Comparison of ENCODE assay signal across 14 cellular contexts in genomic region chr1:56446531-56447098, GRCh38.
DNase-seq lines count a peak whose midpoint lies in the region; ATAC-seq and TF ChIP-seq lines count a peak whose summit lies in the region.
"Had no signal": no experiment of that assay in that cellular context is flagged by ENCODE, and none has a peak within 500 bp of the region (broad histone marks: within the 10 kb centered on the region; RNA-seq: fewer than 3 reads in every experiment).

No MANE protein-coding gene starts in this region.

- no peaks in the 10 kb centered on the region for H3K27me3 Mint-ChIP-seq in activated naive CD4-positive, alpha-beta T cell treated with anti-CD3 and anti-CD28 coated beads for 36 hours (ENCODE audit: low read depth)
- H3K27me3 Mint-ChIP-seq: activated CD4-positive, alpha-beta T cell treated with anti-CD3 and anti-CD28 coated beads for 36 hours had no signal

- ATAC-seq in SK-N-SH treated with all-trans-retinoic acid at 6 μM for 48 hours (peak; percentile 86), left cardiac atrium (peak; percentile 75 to 88), psoas muscle (peak; percentile 23 to 86 (median 81)), GM19455 (IDR thresholded peaks at IDR 0.05; ENCODE audit: unreplicated experiment) (no peak)
- ATAC-seq: activated CD4-positive, alpha-beta T cell treated with anti-CD3 and anti-CD28 coated beads for 36 hours; activated T-cell treated with anti-CD3 and anti-CD28 coated beads, Interleukin-2, amount 50 U/mL, for 72 hours had no signal

- H3K36me3 ChIP-seq in psoas muscle (ENCODE audit: insufficient read depth in 1 of 2, low read depth in 1 of 2), result no peaks in the 10 kb centered on the region

- H3K4me3 Mint-ChIP-seq in activated naive CD4-positive, alpha-beta T cell treated with anti-CD3 and anti-CD28 coated beads for 36 hours, result no peak overlapping the region
- H3K4me3 Mint-ChIP-seq: activated CD4-positive, alpha-beta T cell treated with anti-CD3 and anti-CD28 coated beads for 36 hours; activated T-cell treated with anti-CD3 and anti-CD28 coated beads, Interleukin-2, amount 50 U/mL, for 72 hours; T-helper 1 cell treated with Interleukin-12 subunit alpha and Interleukin-12 subunit beta and Interleukin-4 antibody, amounts not matched to agents 30 μg/mL and 1 μg/mL, for 36 hours had no signal

- peaks cover 16% of the 10 kb centered on the region for H3K4me1 ChIP-seq in psoas muscle

- DNase-seq in AG08396 (ENCODE audit: low spot score), result peak; percentile 23
- DNase-seq in left cardiac atrium, result peak; percentile 53
- peak; percentile 43 to 74 for DNase-seq in psoas muscle
- no peak for DNase-seq in activated naive CD4-positive, alpha-beta T cell treated with anti-CD3 and anti-CD28 coated beads for 36 hours
- no peak for DNase-seq in activated CD4-positive, alpha-beta T cell treated with anti-CD3 and anti-CD28 coated beads, Interleukin-2, amount 50 U/mL, for 48 hours
- DNase-seq in ACHN, result no peak
- DNase-seq: activated CD4-positive, alpha-beta T cell treated with anti-CD3 and anti-CD28 coated beads for 36 hours; activated T-cell treated with anti-CD3 and anti-CD28 coated beads, Interleukin-2, amount 50 U/mL, for 72 hours; H7; MM.1S had no signal

- CTCF ChIA-PET in activated naive CD4-positive, alpha-beta T cell treated with anti-CD3 and anti-CD28 coated beads for 36 hours (lab: Charles Lee), result no interaction called here

- no peaks in the 10 kb centered on the region for H3K9me3 Mint-ChIP-seq in activated naive CD4-positive, alpha-beta T cell treated with anti-CD3 and anti-CD28 coated beads for 36 hours
- H3K9me3 Mint-ChIP-seq: activated T-cell treated with anti-CD3 and anti-CD28 coated beads, Interleukin-2, amount 50 U/mL, for 72 hours; T-helper 1 cell treated with Interleukin-12 subunit alpha and Interleukin-12 subunit beta and Interleukin-4 antibody, amounts not matched to agents 30 μg/mL and 1 μg/mL, for 36 hours had no signal

- no peaks in the 10 kb centered on the region for H3K27me3 ChIP-seq in psoas muscle (ENCODE audit: insufficient read depth in 3 of 3, low read length in 2 of 3)

- H3K36me3 Mint-ChIP-seq in activated naive CD4-positive, alpha-beta T cell treated with anti-CD3 and anti-CD28 coated beads for 36 hours (ENCODE audit: low read depth), result no peaks in the 10 kb centered on the region

- in situ Hi-C loops in ACHN (cut with HindIII; ENCODE audit: low pct_ligation_motif_present, low pct_unique_long_range_greater_than_20kb, low sequenced_read_pairs), result no loop called here

- no peak overlapping the region for H3K27ac Mint-ChIP-seq in activated naive CD4-positive, alpha-beta T cell treated with anti-CD3 and anti-CD28 coated beads for 36 hours
- H3K27ac Mint-ChIP-seq: activated CD4-positive, alpha-beta T cell treated with anti-CD3 and anti-CD28 coated beads for 36 hours; activated T-cell treated with anti-CD3 and anti-CD28 coated beads, Interleukin-2, amount 50 U/mL, for 72 hours; T-helper 1 cell treated with Interleukin-12 subunit alpha and Interleukin-12 subunit beta and Interleukin-4 antibody, amounts not matched to agents 30 μg/mL and 1 μg/mL, for 36 hours had no signal

- TF ChIP-seq CTCF in psoas muscle (IDR thresholded peaks at IDR 0.05), result no peak

- no peaks in the 10 kb centered on the region for H3K4me1 Mint-ChIP-seq in activated naive CD4-positive, alpha-beta T cell treated with anti-CD3 and anti-CD28 coated beads for 36 hours (ENCODE audit: low read depth)
- H3K4me1 Mint-ChIP-seq: activated CD4-positive, alpha-beta T cell treated with anti-CD3 and anti-CD28 coated beads for 36 hours had no signal

- WGBS in psoas muscle, 3 donors, result 19 to 37% (median 21%) methylated on average over 5 of the region's 5 CpGs

- H3K4me3 ChIP-seq in psoas muscle, result no peak overlapping the region

- H3K27ac ChIP-seq in psoas muscle, result no peak overlapping the region
- H3K27ac ChIP-seq: epithelial cell of prostate had no signal

- intact Hi-C loops in left cardiac atrium (cut with DNase I), result no loop called here
- intact Hi-C loops in psoas muscle (cut with DNase I), result no loop called here
- intact Hi-C loops in activated naive CD4-positive, alpha-beta T cell treated with anti-CD3 and anti-CD28 coated beads for 36 hours (cut with micrococcal nuclease), result no loop called here

- no peaks in the 10 kb centered on the region for H3K9me3 ChIP-seq in psoas muscle

TF ChIP-seq in SK-N-SH treated with all-trans-retinoic acid at 6 μM for 48 hours, 23 proteins besides CTCF, POLR2A, EP300 and RAD21:
- no peak for TF ChIP-seq TSHZ2 (CRISPR knock-in tag; IDR thresholded peaks at IDR 0.05)
- peak; percentile 61 for TF ChIP-seq ISL1 (CRISPR knock-in tag; IDR thresholded peaks at IDR 0.05)

Comparison
In these comparisons a context has a peak if more than half of its experiments do, and no peak if none do; other contexts are left out.
1. DNase-seq: peak in AG08396 (single experiment), left cardiac atrium (single experiment) and psoas muscle (2 of 2); none in activated naive CD4-positive, alpha-beta T cell treated with anti-CD3 and anti-CD28 coated beads for 36 hours (single experiment), activated CD4-positive, alpha-beta T cell treated with anti-CD3 and anti-CD28 coated beads, Interleukin-2, amount 50 U/mL, for 48 hours (0 of 2) and ACHN (single experiment).